1 cellular context compared by ENCODE assay signal in the genomic region with DNA sequence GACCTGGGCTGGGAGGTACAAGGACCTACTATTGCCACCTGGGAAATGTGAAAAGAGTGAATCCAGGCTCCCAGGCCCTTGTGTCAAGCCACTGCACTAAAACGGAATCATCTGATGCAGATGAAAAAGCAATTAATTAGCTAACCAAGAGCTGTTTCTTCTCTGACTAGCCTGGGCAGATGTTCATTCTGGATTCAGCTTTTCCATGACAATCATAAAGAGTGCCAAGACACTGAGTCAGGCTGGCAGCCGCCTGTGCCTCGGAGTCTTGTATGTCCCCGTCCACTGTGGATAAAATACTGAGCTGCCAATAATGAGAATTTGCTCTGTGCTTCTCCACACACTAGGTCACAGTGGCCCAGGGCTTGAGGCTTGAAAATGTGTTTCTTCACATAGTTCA.
TF ChIP-seq lines count a peak whose summit lies in the region.

No MANE protein-coding gene starts in this region.

TF ChIP-seq in IMR-90, 13 proteins besides CTCF, POLR2A, EP300 and RAD21:
- TF ChIP-seq NFE2L2 (IDR thresholded peaks at IDR 0.05; ENCODE audit: low read depth, low read length) = no peak
- TF ChIP-seq CEBPB (IDR thresholded peaks at IDR 0.05; ENCODE audit: low read depth, low read length) = no peak
- no peak for TF ChIP-seq MAFK (IDR thresholded peaks at IDR 0.05; ENCODE audit: low read depth, low read length)
- TF ChIP-seq RCOR1 (IDR thresholded peaks at IDR 0.05; ENCODE audit: insufficient replicate concordance, low read length) = no peak
